In the genomic region with DNA sequence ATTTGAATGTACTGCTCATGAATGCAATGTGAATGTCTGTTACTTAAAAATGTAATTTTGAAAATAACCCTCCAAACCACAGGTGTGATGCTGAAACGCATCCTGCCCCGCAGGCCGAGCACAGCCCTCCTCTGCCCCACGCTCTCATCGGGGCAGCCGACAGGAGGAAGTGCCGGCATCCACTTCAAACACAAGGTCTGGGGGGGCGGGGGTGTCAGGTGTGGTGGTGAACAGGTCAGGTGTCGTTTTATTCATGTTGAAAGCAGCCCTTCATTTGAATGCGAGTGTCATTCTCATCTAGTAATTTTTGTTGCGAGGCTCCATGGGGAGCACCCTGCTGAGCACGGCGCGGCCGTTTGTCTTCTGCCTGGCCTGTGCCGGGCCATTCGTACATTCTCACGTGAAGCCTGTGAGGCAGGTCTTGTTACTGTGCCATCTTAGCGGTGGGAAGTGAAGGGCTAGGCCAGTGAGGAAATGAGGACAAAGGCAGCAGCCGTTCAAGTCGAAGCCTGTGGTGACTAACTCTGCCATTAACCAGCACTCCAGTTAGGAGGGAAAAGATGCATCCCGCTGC, we compare ENCODE assay signal across 11 cellular contexts. TPM values are rescaled to one million over a fixed set of nuclear protein-coding genes. Genes with fewer than 3 reads are reported as not detected.
DNase-seq lines count a peak whose midpoint lies in the region; ATAC-seq and TF ChIP-seq lines count a peak whose summit lies in the region.
"Had no signal": no experiment of that assay in that cellular context is flagged by ENCODE, and none has a peak within 500 bp of the region (broad histone marks: within the 10 kb centered on the region; RNA-seq: fewer than 3 reads in every experiment).

No MANE protein-coding gene starts in this region.

- peak overlapping the region; percentile 86 for H3K4me3 ChIP-seq in Jurkat, Clone E6-1 (ENCODE audit: low read length)
- H3K4me3 ChIP-seq in heart left ventricle = peak overlapping the region in 2 of 12 donors; percentile 96 to 98

- peaks cover 58% of the 10 kb centered on the region for H3K4me1 Mint-ChIP-seq in activated naive CD8-positive, alpha-beta T cell (ENCODE audit: low read depth)
- peaks cover 60 to 64% of the 10 kb centered on the region in 2 donors for H3K4me1 Mint-ChIP-seq in natural killer cell treated with Interleukin-12 subunit alpha and Interleukin-12 subunit beta and Interleukin-15 and Interleukin-18, amount 100 ng/mL, for 72 hours (ENCODE audit: low read depth in 2 of 2)

- TF ChIP-seq CTCF in foreskin keratinocyte (conservative IDR thresholded peaks at IDR 0.05) (no peak), heart left ventricle (IDR thresholded peaks at IDR 0.05) (no peak)

- TF ChIP-seq POLR2A in heart left ventricle (IDR thresholded peaks at IDR 0.05) = no peak

- no peaks in the 10 kb centered on the region for H3K4me1 ChIP-seq in foreskin keratinocyte
- H3K4me1 ChIP-seq in heart left ventricle = peaks cover 6 to 57% (median 18%) of the 10 kb centered on the region in 12 donors

- peak overlapping the region; percentile 96 for H3K27ac Mint-ChIP-seq in activated naive CD8-positive, alpha-beta T cell
- peak overlapping the region; percentile 92 to 93 for H3K27ac Mint-ChIP-seq in natural killer cell treated with Interleukin-12 subunit alpha and Interleukin-12 subunit beta and Interleukin-15 and Interleukin-18, amount 100 ng/mL, for 72 hours

- DNase-seq in NCI-H1417 (lab: John Stamatoyannopoulos, UW) = peak; percentile 59 to 69 (median 60)
- DNase-seq in NCI-H1417 treated with DMSO at 0.1 percent for 48 hours (lab: John Stamatoyannopoulos, UW) = no peak
- DNase-seq in Jurkat, Clone E6-1 (ENCODE audit: low read depth, low spot score) = no peak
- no peak for DNase-seq in natural killer cell treated with Interleukin-12 subunit alpha and Interleukin-12 subunit beta and Interleukin-15 and Interleukin-18, amount 100 ng/mL, for 72 hours (ENCODE audit: low spot score)
- DNase-seq in foreskin keratinocyte = no peak
- DNase-seq in DMS79 treated with DMSO at 0.1 percent for 48 hours (lab: John Stamatoyannopoulos, UW) = no peak
- no peak for DNase-seq in heart left ventricle

- peaks cover 0 to 10% (median under 1%) of the 10 kb centered on the region in 9 donors for H3K36me3 ChIP-seq in heart left ventricle
- H3K36me3 ChIP-seq: thoracic aorta had no signal

- H3K27me3 ChIP-seq in foreskin keratinocyte (peaks cover 7% of the 10 kb centered on the region), heart left ventricle (peaks cover 0 to 8% (median 0%) of the 10 kb centered on the region in 9 donors)

- intact Hi-C loops in heart left ventricle (cut with DNase I) = loop anchor here in 7 of 10 donors (10.0 kb wide), 2 partner anchors 151 to 281 kb away; a partner anchor contains a TSS

- WGBS in heart left ventricle, 4 donors = 68 to 81% (median 76%) methylated on average over 21 to 22 of the region's 22 CpGs

- no peaks in the 10 kb centered on the region for H3K9me3 ChIP-seq in heart left ventricle
- H3K9me3 ChIP-seq: thoracic aorta had no signal

- H3K27ac ChIP-seq in foreskin keratinocyte (no peak overlapping the region), heart left ventricle (no peak overlapping the region)
- H3K27ac ChIP-seq: 22Rv1, thoracic aorta, VCaP had no signal

- peak overlapping the region; percentile 94 for H3K4me3 Mint-ChIP-seq in activated naive CD8-positive, alpha-beta T cell
- peak overlapping the region; percentile 94 for H3K4me3 Mint-ChIP-seq in natural killer cell treated with Interleukin-12 subunit alpha and Interleukin-12 subunit beta and Interleukin-15 and Interleukin-18, amount 100 ng/mL, for 72 hours

- peaks cover 4% of the 10 kb centered on the region for H3K36me3 Mint-ChIP-seq in activated naive CD8-positive, alpha-beta T cell
- H3K36me3 Mint-ChIP-seq in natural killer cell treated with Interleukin-12 subunit alpha and Interleukin-12 subunit beta and Interleukin-15 and Interleukin-18, amount 100 ng/mL, for 72 hours = no peaks in the 10 kb centered on the region

- no peaks in the 10 kb centered on the region for H3K27me3 Mint-ChIP-seq in activated naive CD8-positive, alpha-beta T cell
- H3K27me3 Mint-ChIP-seq in natural killer cell treated with Interleukin-12 subunit alpha and Interleukin-12 subunit beta and Interleukin-15 and Interleukin-18, amount 100 ng/mL, for 72 hours = peaks cover 12 to 14% of the 10 kb centered on the region in 2 donors

- H3K9me3 Mint-ChIP-seq in activated naive CD8-positive, alpha-beta T cell (ENCODE audit: low read depth) = no peaks in the 10 kb centered on the region
- no peaks in the 10 kb centered on the region for H3K9me3 Mint-ChIP-seq in natural killer cell treated with Interleukin-12 subunit alpha and Interleukin-12 subunit beta and Interleukin-15 and Interleukin-18, amount 100 ng/mL, for 72 hours

- ATAC-seq in natural killer cell treated with Interleukin-12 subunit alpha and Interleukin-12 subunit beta and Interleukin-15 and Interleukin-18, amount 100 ng/mL, for 72 hours = no peak
- ATAC-seq in foreskin keratinocyte (no peak), heart left ventricle (no peak)

RNA-seq across cellular contexts. Expression of a gene that starts 1.8 kb away (rescaled TPM):
- polyA plus RNA-seq in Jurkat, Clone E6-1 (2012; ENCODE audit: insufficient read depth, insufficient read length) = 393 TPM
- total RNA-seq in natural killer cell treated with Interleukin-12 subunit alpha and Interleukin-12 subunit beta and Interleukin-15 and Interleukin-18, amount 100 ng/mL, for 72 hours = 100 to 1,000 TPM in 1 of 2 donors, 10 to 100 TPM in 1; 52.3 to 125 TPM
- total RNA-seq in foreskin keratinocyte (16.9 and 19.0 TPM in 2 replicates), heart left ventricle (10 to 100 TPM; 10.3 to 26.3 (median 19.3) TPM)
- polyA plus RNA-seq in foreskin keratinocyte (17.8 and 18.7 TPM in 2 replicates), heart left ventricle (10 to 100 TPM; 12.2 to 22.9 TPM)

Comparison
In these comparisons a context has a peak if more than half of its experiments do, and no peak if none do; other contexts are left out.
1. DNase-seq: peak in NCI-H1417 (3 of 3); none in NCI-H1417 treated with DMSO at 0.1 percent for 48 hours (single experiment), Jurkat, Clone E6-1 (single experiment), natural killer cell treated with Interleukin-12 subunit alpha and Interleukin-12 subunit beta and Interleukin-15 and Interleukin-18, amount 100 ng/mL, for 72 hours (single experiment), foreskin keratinocyte (0 of 2), DMS79 treated with DMSO at 0.1 percent for 48 hours (single experiment) and heart left ventricle (0 of 5).